ENCODE assay signal across 24 cellular contexts in the genomic region with DNA sequence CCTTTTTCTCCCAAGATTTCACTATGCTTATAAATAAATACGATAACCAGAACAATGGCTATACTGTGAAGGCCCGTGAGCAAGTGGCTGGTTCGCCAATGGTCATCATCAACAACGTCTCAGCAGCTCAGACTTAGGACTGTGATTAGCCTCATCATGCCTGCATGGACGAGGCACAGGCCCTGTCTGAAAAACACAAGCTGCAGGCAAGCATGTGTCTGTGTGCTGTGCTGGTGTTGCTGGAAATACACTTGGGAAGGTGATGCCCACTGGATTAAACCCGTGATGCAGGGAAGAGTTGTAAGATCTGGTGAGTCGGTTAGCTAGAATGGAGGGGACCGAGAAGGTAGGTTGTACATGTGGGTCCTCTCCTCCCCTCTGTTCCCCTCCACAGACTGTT.
"Had no signal": no experiment of that assay in that cellular context is flagged by ENCODE, and none has a peak within 500 bp of the region (broad histone marks: within the 10 kb centered on the region; RNA-seq: fewer than 3 reads in every experiment).

No MANE protein-coding gene starts in this region.

- H3K36me3 Mint-ChIP-seq: naive thymus-derived CD8-positive, alpha-beta T cell; stimulated activated naive B cell treated with anti-CD40 and anti-IgM and Interleukin-4, amounts not matched to agents 10 μg/mL and 1 μg/mL and 100 μg/mL, for 72 hours had no signal

- H3K27me3 ChIP-seq: gastrocnemius medialis, right lobe of liver, transverse colon, vagina had no signal

- H3K4me1 ChIP-seq: gastrocnemius medialis, transverse colon, vagina had no signal

- H3K27me3 Mint-ChIP-seq: effector memory CD8-positive, alpha-beta T cell; naive thymus-derived CD8-positive, alpha-beta T cell; stimulated activated naive B cell treated with anti-CD40 and anti-IgM and Interleukin-4, amounts not matched to agents 10 μg/mL and 1 μg/mL and 100 μg/mL, for 72 hours; stimulated activated naive CD8-positive, alpha-beta T cell treated with anti-CD3 and anti-CD28 coated beads, Interleukin-15, Interleukin-2, amounts not matched to agents 100 ng/mL and 50 ng/mL, for 24 hours had no signal

- ATAC-seq: esophagus mucosa; gastrocnemius medialis; left ventricle myocardium superior; lower lobe of right lung; naive thymus-derived CD8-positive, alpha-beta T cell; right lobe of liver; stimulated activated naive B cell treated with anti-CD40 and anti-IgM and Interleukin-4, amounts not matched to agents 10 μg/mL and 1 μg/mL and 100 μg/mL, for 72 hours had no signal

- H3K27ac ChIP-seq: coronary artery, epithelial cell of prostate, gastrocnemius medialis, lower lobe of right lung, parathyroid adenoma, right lobe of liver, transverse colon, vagina had no signal

- H3K79me2 ChIP-seq: parathyroid adenoma had no signal

- H3K9ac ChIP-seq: parathyroid adenoma had no signal

- H3K9me3 ChIP-seq: gastrocnemius medialis, lower lobe of right lung, right lobe of liver, transverse colon, vagina had no signal

- DNase-seq: dermis blood vessel endothelial cell; effector memory CD8-positive, alpha-beta T cell; foreskin fibroblast; gastrocnemius medialis; head of caudate nucleus; left ventricle myocardium superior; lower lobe of right lung; naive thymus-derived CD8-positive, alpha-beta T cell; nephron progenitor cell; occipital lobe; right lobe of liver; small intestine; stimulated activated CD4-positive, alpha-beta T cell treated with anti-CD3 and anti-CD28 coated beads, Interleukin-15, amount 100 ng/mL, for 24 hours; stimulated activated CD4-positive, alpha-beta T cell treated with anti-CD3 and anti-CD28 coated beads, Interleukin-2, amount 100 ng/mL, for 48 hours; stimulated activated naive B cell treated with anti-CD40 and anti-IgM and Interleukin-4, amounts not matched to agents 10 μg/mL and 1 μg/mL and 100 μg/mL, for 72 hours; transverse colon had no signal

- H3K4me3 Mint-ChIP-seq: effector memory CD8-positive, alpha-beta T cell; nephron progenitor cell; stimulated activated naive B cell treated with anti-CD40 and anti-IgM and Interleukin-4, amounts not matched to agents 10 μg/mL and 1 μg/mL and 100 μg/mL, for 72 hours; stimulated activated naive CD8-positive, alpha-beta T cell treated with anti-CD3 and anti-CD28 coated beads, Interleukin-15, Interleukin-2, amounts not matched to agents 100 ng/mL and 50 ng/mL, for 24 hours had no signal

- H3K9me3 Mint-ChIP-seq: effector memory CD8-positive, alpha-beta T cell; naive thymus-derived CD8-positive, alpha-beta T cell; nephron progenitor cell; stimulated activated naive B cell treated with anti-CD40 and anti-IgM and Interleukin-4, amounts not matched to agents 10 μg/mL and 1 μg/mL and 100 μg/mL, for 72 hours; stimulated activated naive CD8-positive, alpha-beta T cell treated with anti-CD3 and anti-CD28 coated beads, Interleukin-15, Interleukin-2, amounts not matched to agents 100 ng/mL and 50 ng/mL, for 24 hours had no signal

- H3K4me1 Mint-ChIP-seq: stimulated activated naive B cell treated with anti-CD40 and anti-IgM and Interleukin-4, amounts not matched to agents 10 μg/mL and 1 μg/mL and 100 μg/mL, for 72 hours had no signal

- H2AFZ ChIP-seq: parathyroid adenoma had no signal

- H3K4me3 ChIP-seq: coronary artery, gastrocnemius medialis, lower lobe of right lung, right lobe of liver, transverse colon, vagina had no signal

- FAIRE-seq: keratinocyte, small intestine had no signal

- H3K36me3 ChIP-seq: gastrocnemius medialis, lower lobe of right lung, right lobe of liver, transverse colon, vagina had no signal

- H3K27ac Mint-ChIP-seq: effector memory CD8-positive, alpha-beta T cell; nephron progenitor cell; progenitor cell of endocrine pancreas; stimulated activated naive B cell treated with anti-CD40 and anti-IgM and Interleukin-4, amounts not matched to agents 10 μg/mL and 1 μg/mL and 100 μg/mL, for 72 hours; stimulated activated naive CD8-positive, alpha-beta T cell treated with anti-CD3 and anti-CD28 coated beads, Interleukin-15, Interleukin-2, amounts not matched to agents 100 ng/mL and 50 ng/mL, for 24 hours had no signal
